ENCODE assay signal across 2 cellular contexts in the genomic region with DNA sequence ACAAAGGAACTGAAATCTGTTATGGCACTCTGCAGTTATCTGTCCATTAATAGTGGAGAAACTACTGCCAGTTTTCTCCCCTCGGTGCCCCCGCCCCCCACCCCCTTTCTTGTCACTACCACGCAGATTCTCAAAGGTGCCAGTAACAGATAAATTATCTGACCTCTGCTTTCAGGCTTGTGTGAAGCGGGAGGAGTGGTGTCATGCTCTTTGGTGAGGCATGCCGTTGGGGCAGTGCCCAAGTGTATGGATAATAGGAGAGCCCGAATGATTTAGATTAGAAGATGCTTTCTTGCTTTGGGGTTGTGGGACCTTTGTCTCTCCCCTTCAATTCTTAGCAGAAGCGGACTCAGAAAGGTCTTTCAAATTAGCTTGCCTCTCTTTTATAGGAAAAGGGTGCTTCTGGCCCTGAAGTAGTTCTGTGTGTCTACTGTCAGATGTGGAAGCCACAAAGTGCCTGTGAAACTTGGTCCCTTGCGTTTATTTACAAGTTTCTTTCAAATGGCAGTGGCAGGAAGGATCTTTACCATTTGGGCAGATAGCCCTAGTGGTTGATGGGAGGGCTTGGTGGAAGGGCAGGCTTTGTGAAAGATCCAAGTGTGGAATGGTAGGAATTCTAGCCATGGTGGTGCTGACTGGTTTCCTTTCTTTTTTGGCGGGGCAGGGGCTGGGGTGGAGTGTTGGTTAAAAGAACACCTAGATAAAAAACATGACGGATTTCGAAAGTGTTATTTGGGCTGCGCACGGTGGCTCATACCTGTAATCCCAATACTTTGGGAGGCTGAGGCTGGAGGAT.
TF ChIP-seq lines count a peak whose summit lies in the region.

No MANE protein-coding gene starts in this region.

TF ChIP-seq in GM23338, 12 proteins besides CTCF, POLR2A, EP300 and RAD21 (continues in another document):
- TF ChIP-seq EZH2 (IDR thresholded peaks at IDR 0.05; ENCODE audit: low read depth, unreplicated experiment) (no peak), POLR2AphosphoS5 (IDR thresholded peaks at IDR 0.05; ENCODE audit: low read depth) (no peak), JUNB (IDR thresholded peaks at IDR 0.05; ENCODE audit: unreplicated experiment) (no peak), REST (IDR thresholded peaks at IDR 0.05; ENCODE audit: unreplicated experiment) (no peak), NANOG (IDR thresholded peaks at IDR 0.05; ENCODE audit: borderline replicate concordance) (no peak), EZH2phosphoT487 (IDR thresholded peaks at IDR 0.05; ENCODE audit: unreplicated experiment) (no peak), ZNF331 (CRISPR knock-in tag; IDR thresholded peaks at IDR 0.05; ENCODE audit: low read depth) (no peak), CREB1 (CRISPR knock-in tag; IDR thresholded peaks at IDR 0.05; ENCODE audit: low read depth) (no peak), ZNF114 (CRISPR knock-in tag; IDR thresholded peaks at IDR 0.05) (no peak), ZNF462 (CRISPR knock-in tag; IDR thresholded peaks at IDR 0.05) (no peak)

TF ChIP-seq in H1, 55 proteins besides CTCF, POLR2A, EP300 and RAD21:
- TF ChIP-seq E2F6 (IDR thresholded peaks at IDR 0.05) (no peak), ASH2L (IDR thresholded peaks at IDR 0.05; ENCODE audit: low read length) (no peak), SP4 (IDR thresholded peaks at IDR 0.05; ENCODE audit: low read length) (no peak), JUND (IDR thresholded peaks at IDR 0.05; ENCODE audit: low read length) (no peak), TEAD4 (IDR thresholded peaks at IDR 0.05; ENCODE audit: low read depth, low read length) (peak; percentile 72; the same call in 1 of the 2 replicates)
